Comparison of ENCODE assay signal across 1 cellular context in genomic region chr6:64254558-64254957, GRCh38.
A peak's percentile ranks its signal among the peaks of the same experiment; 100 is the strongest.
TF ChIP-seq lines count a peak whose summit lies in the region.

No MANE protein-coding gene starts in this region.

TF ChIP-seq in HepG2, 621 proteins besides CTCF, POLR2A, EP300 and RAD21 (continued from another document and continues in another):
- TF ChIP-seq ZGPAT (CRISPR knock-in tag; IDR thresholded peaks at IDR 0.05) (no peak), ATF4 (CRISPR knock-in tag; IDR thresholded peaks at IDR 0.05) (peak in 1 of 2 experiments; percentile 29; a peak in 1 of 4 replicates), FOXA1 (IDR thresholded peaks at IDR 0.05) (no peak), FOXA1 (CRISPR knock-in tag; IDR thresholded peaks at IDR 0.05) (0 out of 2 replicates have a peak, but pooled peaks have one; percentile 45), SAP130 (CRISPR knock-in tag; IDR thresholded peaks at IDR 0.05; ENCODE audit: low read depth) (peak; percentile 14; the same call in 1 of the 2 replicates), GABPA (IDR thresholded peaks at IDR 0.05; ENCODE audit: low read depth, low read length) (no peak), GABPA (CRISPR knock-in tag; IDR thresholded peaks at IDR 0.05; ENCODE audit: low read depth) (0 out of 2 replicates have a peak, but pooled peaks have one; percentile 17), ZNF354B (CRISPR knock-in tag; IDR thresholded peaks at IDR 0.05) (no peak), NR2F6 (IDR thresholded peaks at IDR 0.05) (no peak), NR2F6 (CRISPR knock-in tag; IDR thresholded peaks at IDR 0.05) (no peak), ZNF564 (CRISPR knock-in tag; IDR thresholded peaks at IDR 0.05) (no peak), NFE2L2 (IDR thresholded peaks at IDR 0.05; ENCODE audit: low read length) (no peak), ZBTB7B (CRISPR knock-in tag; IDR thresholded peaks at IDR 0.05) (no peak), RBAK (CRISPR knock-in tag; IDR thresholded peaks at IDR 0.05) (no peak), FOXA3 (CRISPR knock-in tag; IDR thresholded peaks at IDR 0.05) (peak; percentile 83), ZNF274 (CRISPR knock-in tag; IDR thresholded peaks at IDR 0.05) (no peak), ZBTB1 (CRISPR knock-in tag; IDR thresholded peaks at IDR 0.05; ENCODE audit: borderline replicate concordance) (no peak), RFXAP (CRISPR knock-in tag; IDR thresholded peaks at IDR 0.05; ENCODE audit: borderline replicate concordance) (no peak), ZNF572 (CRISPR knock-in tag; IDR thresholded peaks at IDR 0.05) (no peak), ZFYVE20 (CRISPR knock-in tag; IDR thresholded peaks at IDR 0.05; ENCODE audit: borderline replicate concordance, low read depth) (no peak), FOXP1 (IDR thresholded peaks at IDR 0.05) (no peak), FOXP1 (CRISPR knock-in tag; IDR thresholded peaks at IDR 0.05) (peak; percentile 72), NFIB (CRISPR knock-in tag; IDR thresholded peaks at IDR 0.05; ENCODE audit: borderline replicate concordance) (no peak), TCF7 (IDR thresholded peaks at IDR 0.05; ENCODE audit: low read depth) (peak; percentile 53), ZXDC (CRISPR knock-in tag; IDR thresholded peaks at IDR 0.05) (no peak), ZNF619 (CRISPR knock-in tag; IDR thresholded peaks at IDR 0.05) (no peak), ZNF670 (CRISPR knock-in tag; IDR thresholded peaks at IDR 0.05; ENCODE audit: borderline replicate concordance) (no peak), NCOA1 (CRISPR knock-in tag; IDR thresholded peaks at IDR 0.05) (no peak), ZNF446 (CRISPR knock-in tag; IDR thresholded peaks at IDR 0.05) (no peak), SMAD9 (CRISPR knock-in tag; IDR thresholded peaks at IDR 0.05) (no peak), ELF3 (CRISPR knock-in tag; IDR thresholded peaks at IDR 0.05) (peak; percentile 89), JARID2 (CRISPR knock-in tag; IDR thresholded peaks at IDR 0.05; ENCODE audit: insufficient replicate concordance) (no peak), ZBTB20 (CRISPR knock-in tag; IDR thresholded peaks at IDR 0.05; ENCODE audit: borderline replicate concordance, low read depth) (peak; percentile 90; the same call in 1 of the 2 replicates), TARDBP (CRISPR knock-in tag; IDR thresholded peaks at IDR 0.05) (no peak), HMGA1 (CRISPR knock-in tag; conservative IDR thresholded peaks at IDR 0.05) (no peak), RARA (CRISPR knock-in tag; IDR thresholded peaks at IDR 0.05) (peak; percentile 39; the same call in 1 of the 2 replicates), MED1 (CRISPR knock-in tag; IDR thresholded peaks at IDR 0.05) (peak; percentile 29; the same call in 1 of the 2 replicates), SUZ12 (IDR thresholded peaks at IDR 0.05; ENCODE audit: low read depth, low read length) (no peak), PHF5A (CRISPR knock-in tag; IDR thresholded peaks at IDR 0.05; ENCODE audit: low read depth, unreplicated experiment) (no peak), ETV5 (CRISPR knock-in tag; IDR thresholded peaks at IDR 0.05; ENCODE audit: borderline replicate concordance) (peak; percentile 39; the same call in 1 of the 2 replicates), ZNF512B (CRISPR knock-in tag; IDR thresholded peaks at IDR 0.05; ENCODE audit: borderline replicate concordance) (no peak), ZNF672 (CRISPR knock-in tag; IDR thresholded peaks at IDR 0.05) (no peak), ZNF468 (CRISPR knock-in tag; IDR thresholded peaks at IDR 0.05) (no peak), NFE2L1 (CRISPR knock-in tag; IDR thresholded peaks at IDR 0.05; ENCODE audit: borderline replicate concordance) (no peak), CEBPG (CRISPR knock-in tag; IDR thresholded peaks at IDR 0.05) (no peak), NPAS2 (CRISPR knock-in tag; IDR thresholded peaks at IDR 0.05; ENCODE audit: borderline replicate concordance) (no peak), KDM6A (CRISPR knock-in tag; IDR thresholded peaks at IDR 0.05; ENCODE audit: low read depth) (no peak), ZNF496 (CRISPR knock-in tag; IDR thresholded peaks at IDR 0.05; ENCODE audit: insufficient replicate concordance) (no peak), KDM5A (IDR thresholded peaks at IDR 0.05; ENCODE audit: borderline replicate concordance, low read length) (no peak)
- TF ChIP-seq, protein P1, sequence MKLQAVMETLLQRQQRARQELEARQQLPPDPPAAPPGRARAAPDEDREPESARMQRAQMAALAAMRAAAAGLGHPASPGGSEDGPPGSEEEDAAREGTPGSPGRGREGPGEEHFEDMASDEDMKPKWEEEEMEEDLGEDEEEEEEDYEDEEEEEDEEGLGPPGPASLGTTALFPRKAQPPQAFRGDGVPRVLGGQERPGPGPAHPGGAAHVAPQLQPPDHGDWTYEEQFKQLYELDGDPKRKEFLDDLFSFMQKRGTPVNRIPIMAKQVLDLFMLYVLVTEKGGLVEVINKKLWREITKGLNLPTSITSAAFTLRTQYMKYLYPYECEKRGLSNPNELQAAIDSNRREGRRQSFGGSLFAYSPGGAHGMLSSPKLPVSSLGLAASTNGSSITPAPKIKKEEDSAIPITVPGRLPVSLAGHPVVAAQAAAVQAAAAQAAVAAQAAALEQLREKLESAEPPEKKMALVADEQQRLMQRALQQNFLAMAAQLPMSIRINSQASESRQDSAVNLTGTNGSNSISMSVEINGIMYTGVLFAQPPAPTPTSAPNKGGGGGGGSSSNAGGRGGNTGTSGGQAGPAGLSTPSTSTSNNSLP (IDR thresholded peaks at IDR 0.05; ENCODE audit: low read depth, low read length): peak; percentile 51; the same call in 1 of the 2 replicates
- TF ChIP-seq, protein P2, sequence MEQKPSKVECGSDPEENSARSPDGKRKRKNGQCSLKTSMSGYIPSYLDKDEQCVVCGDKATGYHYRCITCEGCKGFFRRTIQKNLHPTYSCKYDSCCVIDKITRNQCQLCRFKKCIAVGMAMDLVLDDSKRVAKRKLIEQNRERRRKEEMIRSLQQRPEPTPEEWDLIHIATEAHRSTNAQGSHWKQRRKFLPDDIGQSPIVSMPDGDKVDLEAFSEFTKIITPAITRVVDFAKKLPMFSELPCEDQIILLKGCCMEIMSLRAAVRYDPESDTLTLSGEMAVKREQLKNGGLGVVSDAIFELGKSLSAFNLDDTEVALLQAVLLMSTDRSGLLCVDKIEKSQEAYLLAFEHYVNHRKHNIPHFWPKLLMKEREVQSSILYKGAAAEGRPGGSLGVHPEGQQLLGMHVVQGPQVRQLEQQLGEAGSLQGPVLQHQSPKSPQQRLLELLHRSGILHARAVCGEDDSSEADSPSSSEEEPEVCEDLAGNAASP (CRISPR knock-in tag; IDR thresholded peaks at IDR 0.05; ENCODE audit: borderline replicate concordance): no peak
- TF ChIP-seq, protein P3, sequence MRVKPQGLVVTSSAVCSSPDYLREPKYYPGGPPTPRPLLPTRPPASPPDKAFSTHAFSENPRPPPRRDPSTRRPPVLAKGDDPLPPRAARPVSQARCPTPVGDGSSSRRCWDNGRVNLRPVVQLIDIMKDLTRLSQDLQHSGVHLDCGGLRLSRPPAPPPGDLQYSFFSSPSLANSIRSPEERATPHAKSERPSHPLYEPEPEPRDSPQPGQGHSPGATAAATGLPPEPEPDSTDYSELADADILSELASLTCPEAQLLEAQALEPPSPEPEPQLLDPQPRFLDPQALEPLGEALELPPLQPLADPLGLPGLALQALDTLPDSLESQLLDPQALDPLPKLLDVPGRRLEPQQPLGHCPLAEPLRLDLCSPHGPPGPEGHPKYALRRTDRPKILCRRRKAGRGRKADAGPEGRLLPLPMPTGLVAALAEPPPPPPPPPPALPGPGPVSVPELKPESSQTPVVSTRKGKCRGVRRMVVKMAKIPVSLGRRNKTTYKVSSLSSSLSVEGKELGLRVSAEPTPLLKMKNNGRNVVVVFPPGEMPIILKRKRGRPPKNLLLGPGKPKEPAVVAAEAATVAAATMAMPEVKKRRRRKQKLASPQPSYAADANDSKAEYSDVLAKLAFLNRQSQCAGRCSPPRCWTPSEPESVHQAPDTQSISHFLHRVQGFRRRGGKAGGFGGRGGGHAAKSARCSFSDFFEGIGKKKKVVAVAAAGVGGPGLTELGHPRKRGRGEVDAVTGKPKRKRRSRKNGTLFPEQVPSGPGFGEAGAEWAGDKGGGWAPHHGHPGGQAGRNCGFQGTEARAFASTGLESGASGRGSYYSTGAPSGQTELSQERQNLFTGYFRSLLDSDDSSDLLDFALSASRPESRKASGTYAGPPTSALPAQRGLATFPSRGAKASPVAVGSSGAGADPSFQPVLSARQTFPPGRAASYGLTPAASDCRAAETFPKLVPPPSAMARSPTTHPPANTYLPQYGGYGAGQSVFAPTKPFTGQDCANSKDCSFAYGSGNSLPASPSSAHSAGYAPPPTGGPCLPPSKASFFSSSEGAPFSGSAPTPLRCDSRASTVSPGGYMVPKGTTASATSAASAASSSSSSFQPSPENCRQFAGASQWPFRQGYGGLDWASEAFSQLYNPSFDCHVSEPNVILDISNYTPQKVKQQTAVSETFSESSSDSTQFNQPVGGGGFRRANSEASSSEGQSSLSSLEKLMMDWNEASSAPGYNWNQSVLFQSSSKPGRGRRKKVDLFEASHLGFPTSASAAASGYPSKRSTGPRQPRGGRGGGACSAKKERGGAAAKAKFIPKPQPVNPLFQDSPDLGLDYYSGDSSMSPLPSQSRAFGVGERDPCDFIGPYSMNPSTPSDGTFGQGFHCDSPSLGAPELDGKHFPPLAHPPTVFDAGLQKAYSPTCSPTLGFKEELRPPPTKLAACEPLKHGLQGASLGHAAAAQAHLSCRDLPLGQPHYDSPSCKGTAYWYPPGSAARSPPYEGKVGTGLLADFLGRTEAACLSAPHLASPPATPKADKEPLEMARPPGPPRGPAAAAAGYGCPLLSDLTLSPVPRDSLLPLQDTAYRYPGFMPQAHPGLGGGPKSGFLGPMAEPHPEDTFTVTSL (CRISPR knock-in tag; IDR thresholded peaks at IDR 0.05; ENCODE audit: borderline replicate concordance): peak; percentile 76; the same call in 1 of the 2 replicates
- TF ChIP-seq, protein P4, sequence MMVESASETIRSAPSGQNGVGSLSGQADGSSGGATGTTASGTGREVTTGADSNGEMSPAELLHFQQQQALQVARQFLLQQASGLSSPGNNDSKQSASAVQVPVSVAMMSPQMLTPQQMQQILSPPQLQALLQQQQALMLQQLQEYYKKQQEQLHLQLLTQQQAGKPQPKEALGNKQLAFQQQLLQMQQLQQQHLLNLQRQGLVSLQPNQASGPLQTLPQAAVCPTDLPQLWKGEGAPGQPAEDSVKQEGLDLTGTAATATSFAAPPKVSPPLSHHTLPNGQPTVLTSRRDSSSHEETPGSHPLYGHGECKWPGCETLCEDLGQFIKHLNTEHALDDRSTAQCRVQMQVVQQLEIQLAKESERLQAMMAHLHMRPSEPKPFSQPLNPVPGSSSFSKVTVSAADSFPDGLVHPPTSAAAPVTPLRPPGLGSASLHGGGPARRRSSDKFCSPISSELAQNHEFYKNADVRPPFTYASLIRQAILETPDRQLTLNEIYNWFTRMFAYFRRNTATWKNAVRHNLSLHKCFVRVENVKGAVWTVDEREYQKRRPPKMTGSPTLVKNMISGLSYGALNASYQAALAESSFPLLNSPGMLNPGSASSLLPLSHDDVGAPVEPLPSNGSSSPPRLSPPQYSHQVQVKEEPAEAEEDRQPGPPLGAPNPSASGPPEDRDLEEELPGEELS (CRISPR knock-in tag; IDR thresholded peaks at IDR 0.05): peak; percentile 42
